ENCODE assay signal across 9 cellular contexts in genomic region chr4:167290684-167291083, GRCh38. TPM values are rescaled to one million over a fixed set of nuclear protein-coding genes. Genes with fewer than 3 reads are reported as not detected.
A peak's percentile ranks its signal among the peaks of the same experiment; 100 is the strongest.
DNase-seq lines count a peak whose midpoint lies in the region; ATAC-seq, FAIRE-seq and TF ChIP-seq lines count a peak whose summit lies in the region.
"Had no signal": no experiment of that assay in that cellular context is flagged by ENCODE, and none has a peak within 500 bp of the region (broad histone marks: within the 10 kb centered on the region; RNA-seq: fewer than 3 reads in every experiment).

No MANE protein-coding gene starts in this region.

- peak; percentile 0 for DNase-seq in NCI-H345 (lab: John Stamatoyannopoulos, UW)
- DNase-seq in NCI-H345 treated with DMSO at 0.1 percent for 48 hours (lab: John Stamatoyannopoulos, UW; ENCODE audit: unreplicated experiment) = no peak
- peak; percentile 11 for DNase-seq in NCI-H460 (ENCODE audit: extremely low read depth, low read depth)
- no peak for DNase-seq in endodermal cell
- DNase-seq in pancreas = no peak
- no peak for DNase-seq in activated CD4-positive, alpha-beta T cell treated with anti-CD3 and anti-CD28 coated beads for 48 hours

- TF ChIP-seq CTCF in endodermal cell (conservative IDR thresholded peaks at IDR 0.05) (peak; percentile 80), pancreas (IDR thresholded peaks at IDR 0.05) (peak in 1 of 4 donors; percentile 5)

- H3K27ac Mint-ChIP-seq in endodermal cell = no peak overlapping the region

- FAIRE-seq in pancreas (lab: Jason Lieb, UNC) = peak; percentile 37

- peaks cover 4% of the 10 kb centered on the region for H3K27me3 Mint-ChIP-seq in endodermal cell (ENCODE audit: insufficient read depth)

- intact Hi-C loops in pancreas (cut with DNase I) = loop anchor here in 1 of 3 donors (10.0 kb wide), 1 partner anchor 276 kb away; no protein-coding TSS in a partner anchor

- ATAC-seq in pancreas (no peak), GM19395 (IDR thresholded peaks at IDR 0.05; ENCODE audit: unreplicated experiment) (no peak), HG02623 (IDR thresholded peaks at IDR 0.05; ENCODE audit: unreplicated experiment) (no peak)
- ATAC-seq: activated CD4-positive, CD25-positive, alpha-beta regulatory T cell treated with anti-CD3 and anti-CD28 coated beads, Interleukin-2, amount 50 U/mL, for 24 hours had no signal

- H3K36me3 ChIP-seq in endodermal cell (ENCODE audit: control insufficient read depth, insufficient read depth, low read length) = no peaks in the 10 kb centered on the region
- no peaks in the 10 kb centered on the region for H3K36me3 ChIP-seq in pancreas

- H3K4me3 ChIP-seq in endodermal cell (ENCODE audit: low read length) (no peak overlapping the region), pancreas (no peak overlapping the region)

- H3K9ac ChIP-seq in endodermal cell (ENCODE audit: extremely low read depth, low read length, poor library complexity, severe bottlenecking) = no peak overlapping the region

- H3K4me3 Mint-ChIP-seq in endodermal cell = no peak overlapping the region

- no peaks in the 10 kb centered on the region for H3K36me3 Mint-ChIP-seq in endodermal cell (ENCODE audit: low read depth)

- H3K4me1 ChIP-seq in endodermal cell (ENCODE audit: control insufficient read depth, insufficient read depth, low read length) (no peaks in the 10 kb centered on the region), pancreas (no peaks in the 10 kb centered on the region)

- H3K27me3 ChIP-seq in endodermal cell (ENCODE audit: control insufficient read depth, insufficient read depth, low read length, poor library complexity, severe bottlenecking) (no peaks in the 10 kb centered on the region), pancreas (no peaks in the 10 kb centered on the region)

- no peaks in the 10 kb centered on the region for H3K4me1 Mint-ChIP-seq in endodermal cell

- no peaks in the 10 kb centered on the region for H3K9me3 ChIP-seq in endodermal cell (ENCODE audit: control insufficient read depth, low read length)
- no peaks in the 10 kb centered on the region for H3K9me3 ChIP-seq in pancreas

- H3K27ac ChIP-seq in endodermal cell (ENCODE audit: low read depth, low read length) (no peak overlapping the region), pancreas (no peak overlapping the region)

- peaks cover 12% of the 10 kb centered on the region for H3K9me3 Mint-ChIP-seq in endodermal cell

RNA-seq across cellular contexts. Expression of gene SPOCK3, which starts 56.4 kb away (rescaled TPM):
- total RNA-seq in NCI-H460 (2014; rRNA removed; shearing (Covaris generic)) = 0.20 TPM in 1 of 2 replicates, not detected in the other
- not detected in 2 replicates for polyA plus RNA-seq in NCI-H460 (2014; cell fraction: nucleus; rRNA removed)
- total RNA-seq in endodermal cell (10 to 100 TPM; 21.1 to 22.5 TPM), pancreas (1 to 10 TPM in 2 of 6 donors, under 1 TPM in 4; 0.16 to 2.0 (median 0.61) TPM)
- 3.0 TPM for polyA plus RNA-seq in endodermal cell (2013, experiment 1 of 2)
- 2.9 TPM for polyA plus RNA-seq in endodermal cell (2013, experiment 2 of 2)
- 1 to 10 TPM in 1 of 2 donors, under 1 TPM in 1; 0.30 to 3.1 TPM for polyA plus RNA-seq in pancreas

Comparison
In these comparisons a context has a peak if more than half of its experiments do, and no peak if none do; other contexts are left out.
1. DNase-seq: peak in NCI-H345 (single experiment) and NCI-H460 (single experiment); none in NCI-H345 treated with DMSO at 0.1 percent for 48 hours (single experiment), endodermal cell (single experiment), pancreas (0 of 6) and activated CD4-positive, alpha-beta T cell treated with anti-CD3 and anti-CD28 coated beads for 48 hours (single experiment).
2. RNA of gene SPOCK3, which starts 56.4 kb away (total RNA-seq): 21.1 to 22.5 TPM in endodermal cell; 0.16 to 2.0 TPM in pancreas and 0.20 TPM in NCI-H460; every median in the first group is over 4 times any median in the second.